36 cellular contexts compared by ENCODE assay signal in the genomic region with DNA sequence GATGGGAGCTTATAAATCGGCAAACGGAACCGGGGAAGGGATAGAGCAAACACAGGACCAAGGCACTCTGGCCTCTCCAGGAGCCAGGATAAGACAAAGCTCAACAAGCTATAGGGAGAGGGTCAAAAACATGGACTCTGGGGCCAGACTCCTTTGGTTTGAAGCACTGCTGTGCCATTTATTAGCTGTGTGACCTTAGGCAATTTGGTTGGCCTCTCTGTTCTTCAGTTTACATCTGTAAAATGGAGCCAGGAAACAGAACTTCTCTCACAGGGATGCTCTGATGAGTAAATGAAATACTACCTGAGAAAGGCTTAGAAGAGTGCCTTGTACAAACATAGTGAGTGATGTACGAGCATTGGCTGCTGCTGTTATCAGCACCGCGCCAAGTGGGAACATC.
"Had no signal": no experiment of that assay in that cellular context is flagged by ENCODE, and none has a peak within 500 bp of the region (broad histone marks: within the 10 kb centered on the region; RNA-seq: fewer than 3 reads in every experiment).

No MANE protein-coding gene starts in this region.

- H3K27ac ChIP-seq: brain microvascular endothelial cell, Peyer's patch, VCaP had no signal

- H3K9me3 ChIP-seq: MG63, Peyer's patch had no signal

- H3K4me3 Mint-ChIP-seq: activated B cell treated with CpG ODN at 0.5 μM for 24 hours; activated CD4-positive, alpha-beta memory T cell treated with anti-CD3 and anti-CD28 coated beads, Interleukin-2, amount 10 ng/mL, durations not matched to agents 7 days and 5 days; activated CD8-positive, alpha-beta memory T cell treated with anti-CD3 and anti-CD28 coated beads, Interleukin-2, amount 10 ng/mL, durations not matched to agents 7 days and 5 days; activated naive CD8-positive, alpha-beta T cell treated with anti-CD3 and anti-CD28 coated beads for 36 hours had no signal

- ATAC-seq: activated CD8-positive, alpha-beta memory T cell treated with anti-CD3 and anti-CD28 coated beads, Interleukin-2, amount 10 ng/mL, durations not matched to agents 7 days and 5 days; PC-3; SK-N-SH treated with all-trans-retinoic acid at 6 μM for 48 hours had no signal

- H3K27ac Mint-ChIP-seq: activated B cell treated with CpG ODN at 0.5 μM for 24 hours; activated CD4-positive, alpha-beta memory T cell treated with anti-CD3 and anti-CD28 coated beads, Interleukin-2, amount 10 ng/mL, durations not matched to agents 7 days and 5 days; activated CD8-positive, alpha-beta memory T cell treated with anti-CD3 and anti-CD28 coated beads, Interleukin-2, amount 10 ng/mL, durations not matched to agents 7 days and 5 days; activated naive CD8-positive, alpha-beta T cell treated with anti-CD3 and anti-CD28 coated beads for 36 hours had no signal

- H3K27me3 Mint-ChIP-seq: activated CD4-positive, alpha-beta memory T cell treated with anti-CD3 and anti-CD28 coated beads, Interleukin-2, amount 10 ng/mL, durations not matched to agents 7 days and 5 days; activated CD8-positive, alpha-beta memory T cell treated with anti-CD3 and anti-CD28 coated beads, Interleukin-2, amount 10 ng/mL, durations not matched to agents 7 days and 5 days; activated naive CD8-positive, alpha-beta T cell treated with anti-CD3 and anti-CD28 coated beads for 36 hours had no signal

- H3K36me3 Mint-ChIP-seq: activated CD8-positive, alpha-beta memory T cell treated with anti-CD3 and anti-CD28 coated beads, Interleukin-2, amount 10 ng/mL, durations not matched to agents 7 days and 5 days; activated naive CD8-positive, alpha-beta T cell treated with anti-CD3 and anti-CD28 coated beads for 36 hours had no signal

- H3K4me3 ChIP-seq: MG63, Peyer's patch had no signal

- H3K9me3 Mint-ChIP-seq: activated B cell treated with CpG ODN at 0.5 μM for 24 hours; activated CD4-positive, alpha-beta memory T cell treated with anti-CD3 and anti-CD28 coated beads, Interleukin-2, amount 10 ng/mL, durations not matched to agents 7 days and 5 days; activated naive CD8-positive, alpha-beta T cell treated with anti-CD3 and anti-CD28 coated beads for 36 hours had no signal

- DNase-seq: activated B cell treated with CpG ODN at 0.5 μM for 24 hours; activated CD4-positive, alpha-beta memory T cell treated with anti-CD3 and anti-CD28 coated beads, Interleukin-2, amount 10 ng/mL, durations not matched to agents 7 days and 5 days; activated CD4-positive, alpha-beta T cell treated with anti-CD3 and anti-CD28 coated beads for 4 hours; activated CD4-positive, alpha-beta T cell treated with anti-CD3 and anti-CD28 coated beads, Interleukin-2, amount 50 U/mL, for 1 hour; activated CD4-positive, CD25-positive, alpha-beta regulatory T cell treated with anti-CD3 and anti-CD28 coated beads, Interleukin-2, amount 50 U/mL, for 72 hours; activated CD8-positive, alpha-beta memory T cell treated with anti-CD3 and anti-CD28 coated beads for 24 hours; activated CD8-positive, alpha-beta memory T cell treated with anti-CD3 and anti-CD28 coated beads, Interleukin-2, amount 10 ng/mL, durations not matched to agents 7 days and 5 days; activated CD8-positive, alpha-beta memory T cell treated with anti-CD3 and anti-CD28 coated beads, Interleukin-2, amount 50 U/mL, for 48 hours; activated naive CD4-positive, alpha-beta T cell; activated naive CD4-positive, alpha-beta T cell treated with anti-CD3 and anti-CD28 coated beads, Interleukin-2, amount 50 U/mL, for 16 hours; activated naive CD8-positive, alpha-beta T cell treated with anti-CD3 and anti-CD28 coated beads for 36 hours; amniotic stem cell; aorta; brain microvascular endothelial cell; Karpas-422; KBM-7; MG63; NCI-H1048; NCI-H1105 treated with DMSO at 0.1 percent for 48 hours; NCI-H1436; NCI-H1694; NCI-H1930; NCI-H510A; NCI-H526; NCI-H748 treated with DMSO at 0.1 percent for 48 hours; NK-92 treated with Interleukin-12 subunit alpha and Interleukin-12 subunit beta, amount 100 ng/mL, for 24 hours; PC-3; Peyer's patch; RPMI8226; SIG-M5; SW 1271; T-helper 1 cell; T-helper 2 cell; T-helper 9 cell had no signal

- H3K27me3 ChIP-seq: brain microvascular endothelial cell, MG63, Peyer's patch had no signal

- H3K36me3 ChIP-seq: brain microvascular endothelial cell, MG63, Peyer's patch had no signal
